In genomic region chr7:126449621-126450268, GRCh38 we compare ENCODE assay signal across 17 cellular contexts.
DNase-seq lines count a peak whose midpoint lies in the region; ATAC-seq and TF ChIP-seq lines count a peak whose summit lies in the region.
"Had no signal": no experiment of that assay in that cellular context is flagged by ENCODE, and none has a peak within 500 bp of the region (broad histone marks: within the 10 kb centered on the region; RNA-seq: fewer than 3 reads in every experiment).

No MANE protein-coding gene starts in this region.

- intact Hi-C loops in left ventricle myocardium superior (cut with micrococcal nuclease): no loop called here
- intact Hi-C loops in Right ventricle myocardium inferior (cut with DNase I): loop anchor here (5.0 kb wide), 1 partner anchor 52 kb away; no protein-coding TSS in a partner anchor
- intact Hi-C loops in ascending aorta (cut with DNase I): no loop called here

- no peak for DNase-seq in left ventricle myocardium superior
- no peak for DNase-seq in Right ventricle myocardium inferior (ENCODE audit: missing footprints)
- no peak for DNase-seq in immature natural killer cell
- DNase-seq in activated CD4-positive, alpha-beta T cell treated with anti-CD3 and anti-CD28 coated beads, Interleukin-2, amount 50 U/mL, for 4 hours: no peak
- no peak for DNase-seq in ascending aorta (ENCODE audit: low spot score in 2 of 2)
- no peak for DNase-seq in NCI-H69 (lab: John Stamatoyannopoulos, UW)
- DNase-seq: activated CD4-positive, CD25-positive, alpha-beta regulatory T cell; activated naive CD4-positive, alpha-beta T cell; cortex of kidney; DMS79; foreskin fibroblast; left lung; NCI-H2029; pancreas; stimulated activated CD4-positive, alpha-beta T cell treated with anti-CD3 and anti-CD28 coated beads, Interleukin-2, amount 100 ng/mL, for 48 hours had no signal

- H3K9me3 ChIP-seq in ascending aorta: no peaks in the 10 kb centered on the region
- H3K9me3 ChIP-seq: pancreas had no signal

- H3K36me3 ChIP-seq in KMS-11 (ENCODE audit: insufficient read depth) (no peaks in the 10 kb centered on the region), ascending aorta (no peaks in the 10 kb centered on the region)
- H3K36me3 ChIP-seq: left lung, pancreas had no signal

- H3K27me3 ChIP-seq in KMS-11 (ENCODE audit: insufficient read depth, low read depth) (no peaks in the 10 kb centered on the region), ascending aorta (no peaks in the 10 kb centered on the region)
- H3K27me3 ChIP-seq: left lung, pancreas had no signal

- H3K4me2 ChIP-seq in KMS-11: peak overlapping the region; percentile 64

- H3K27me3 Mint-ChIP-seq in immature natural killer cell (ENCODE audit: low read depth in 3 of 3): peaks cover 0 to 1% (median 0%) of the 10 kb centered on the region in 3 donors

- no peaks in the 10 kb centered on the region for H4K20me1 ChIP-seq in KMS-11 (ENCODE audit: insufficient read depth)

- peak overlapping the region; percentile 64 for H3K27ac ChIP-seq in KMS-11
- no peak overlapping the region for H3K27ac ChIP-seq in ascending aorta
- H3K27ac ChIP-seq: left lung had no signal

- peak; percentile 74 for ATAC-seq in left ventricle myocardium superior
- ATAC-seq in Right ventricle myocardium inferior: no peak
- peak; percentile 2 for ATAC-seq in HG02852 (IDR thresholded peaks at IDR 0.05; ENCODE audit: unreplicated experiment)
- ATAC-seq: left lung had no signal

- no peaks in the 10 kb centered on the region for H3K4me1 Mint-ChIP-seq in immature natural killer cell

- peak overlapping the region; percentile 33; the same call in 1 of the 2 replicates for H3K9ac ChIP-seq in KMS-11

- H3K36me3 Mint-ChIP-seq in immature natural killer cell: no peaks in the 10 kb centered on the region

- no peak for TF ChIP-seq CTCF in KMS-11 (conservative IDR thresholded peaks at IDR 0.05; ENCODE audit: low read depth, low read length)
- no peak for TF ChIP-seq CTCF in ascending aorta (IDR thresholded peaks at IDR 0.05)

- H3K27ac Mint-ChIP-seq in immature natural killer cell: no peak overlapping the region

- H3K4me3 Mint-ChIP-seq in immature natural killer cell: no peak overlapping the region

- no peak overlapping the region for H3K4me3 ChIP-seq in KMS-11 (IDR thresholded peaks at IDR 0.05; ENCODE audit: insufficient read depth, low read depth, low read length)
- no peak overlapping the region for H3K4me3 ChIP-seq in ascending aorta
- H3K4me3 ChIP-seq: left lung, pancreas had no signal

- H3K9me3 Mint-ChIP-seq in immature natural killer cell: peaks cover 3 to 40% (median 14%) of the 10 kb centered on the region in 6 donors

- peaks cover 52% of the 10 kb centered on the region for H3K4me1 ChIP-seq in KMS-11 (ENCODE audit: low read depth, poor library complexity, severe bottlenecking)
- H3K4me1 ChIP-seq in ascending aorta: no peaks in the 10 kb centered on the region
- H3K4me1 ChIP-seq: left lung, pancreas had no signal

- H3K79me2 ChIP-seq in KMS-11 (ENCODE audit: insufficient read depth, low read depth): no peaks in the 10 kb centered on the region

- peak overlapping the region; percentile 60 for H2AFZ ChIP-seq in KMS-11 (ENCODE audit: low read depth)
